In genomic region chr14:68548194-68549056, GRCh38 we compare ENCODE assay signal across 10 cellular contexts.
DNase-seq lines count a peak whose midpoint lies in the region; ATAC-seq, FAIRE-seq and TF ChIP-seq lines count a peak whose summit lies in the region.
"Had no signal": no experiment of that assay in that cellular context is flagged by ENCODE, and none has a peak within 500 bp of the region (broad histone marks: within the 10 kb centered on the region; RNA-seq: fewer than 3 reads in every experiment).

No MANE protein-coding gene starts in this region.

- TF ChIP-seq POLR2A in HepG2 (IDR thresholded peaks at IDR 0.05; ENCODE audit: insufficient read depth in 1 of 2, low read depth in 2 of 2, low read length in 2 of 2) (no peak), H1 (IDR thresholded peaks at IDR 0.05; ENCODE audit: control extremely low read depth in 1 of 2, low read depth in 2 of 2, low read length in 2 of 2) (no peak), vagina (IDR thresholded peaks at IDR 0.05) (no peak)

- H3K4me2 ChIP-seq in HepG2 (ENCODE audit: low read depth, low read length) (no peak overlapping the region), H1 (ENCODE audit: insufficient read depth in 1 of 2, low read depth in 2 of 2, low read length in 2 of 2) (peak overlapping the region in 1 of 2 experiments; percentile 16; a peak in 1 of 4 replicates)

- peak overlapping the region; percentile 95; the same call in 1 of the 2 replicates for H2BK12ac ChIP-seq in H1 (ENCODE audit: low read depth, low read length)

- H3K23me2 ChIP-seq in H1 (ENCODE audit: low read depth, low read length), result no peaks in the 10 kb centered on the region

- H3K36me3 ChIP-seq in liver (ENCODE audit: control insufficient read depth in 4 of 4, insufficient read depth in 3 of 4, low read depth in 1 of 4, low read length in 3 of 4) (no peaks in the 10 kb centered on the region), HepG2 (replicated peaks in 1 of 2; ENCODE audit: control insufficient read depth in 1 of 2, insufficient read depth in 2 of 2, low read length in 2 of 2) (no peaks in the 10 kb centered on the region), H1 (ENCODE audit: control insufficient read depth in 2 of 4, insufficient read depth in 4 of 4, low read length in 3 of 4) (no peaks in the 10 kb centered on the region), vagina (no peaks in the 10 kb centered on the region)

- H3K9ac ChIP-seq in liver (ENCODE audit: low read depth in 1 of 2, low read length in 2 of 2) (no peak overlapping the region), HepG2 (ENCODE audit: insufficient read depth, low read depth, low read length) (no peak overlapping the region), H1 (replicated peaks in 1 of 4; ENCODE audit: extremely low read depth in 1 of 4, low read depth in 3 of 4, low read length in 3 of 4) (no peak overlapping the region; a peak in 2 of 7 replicates)

- H3K4me1 ChIP-seq in liver (ENCODE audit: control insufficient read depth in 4 of 4, insufficient read depth in 4 of 4, low read length in 3 of 4), result peaks cover 2 to 15% (median 5%) of the 10 kb centered on the region in 4 donors
- H3K4me1 ChIP-seq in HepG2 (ENCODE audit: insufficient read depth, low read length), result peaks cover 26% of the 10 kb centered on the region
- peaks cover 6 to 18% (median 13%) of the 10 kb centered on the region in 4 experiments for H3K4me1 ChIP-seq in H1 (replicated peaks in 1 of 4; ENCODE audit: control insufficient read depth in 3 of 4, insufficient read depth in 4 of 4, low read length in 3 of 4)
- H3K4me1 ChIP-seq in vagina, result peaks cover 98% of the 10 kb centered on the region

- no peak overlapping the region for H3K27ac Mint-ChIP-seq in effector memory CD8-positive, alpha-beta T cell
- no peak overlapping the region for H3K27ac Mint-ChIP-seq in glutamatergic neuron (ENCODE audit: unreplicated experiment)
- H3K27ac Mint-ChIP-seq: activated B cell treated with CpG ODN at 0.5 μM for 24 hours had no signal

- H3K27ac ChIP-seq in liver (ENCODE audit: low read depth in 1 of 2, low read length in 2 of 2), result peak overlapping the region; percentile 24 to 68
- H3K27ac ChIP-seq in HepG2 (ENCODE audit: extremely low read length, insufficient read depth, low read length), result no peak overlapping the region
- no peak overlapping the region for H3K27ac ChIP-seq in H1 (ENCODE audit: low read depth, low read length)
- H3K27ac ChIP-seq in vagina, result peak overlapping the region; percentile 96

- H2AK5ac ChIP-seq in H1 (ENCODE audit: low read depth, low read length), result no peak overlapping the region

- in situ Hi-C loops in HepG2 (cut with HindIII; ENCODE audit: extremely low pct_ligation_motif_present, low pct_unique_long_range_greater_than_20kb), result no loop called here

- peak overlapping the region; percentile 32 for H4K5ac ChIP-seq in H1 (ENCODE audit: insufficient read length, low read depth, low read length)

- TF ChIP-seq RAD21 in liver (IDR thresholded peaks at IDR 0.05), result no peak
- no peak for TF ChIP-seq RAD21 in HepG2 (CRISPR knock-in tag; IDR thresholded peaks at IDR 0.05)
- no peak for TF ChIP-seq RAD21 in H1 (IDR thresholded peaks at IDR 0.05 in 1 of 2, conservative IDR thresholded peaks at IDR 0.05 in 1 of 2; ENCODE audit: low read depth in 2 of 2, low read length in 2 of 2)

- H3K4me3 ChIP-seq in liver (ENCODE audit: low read depth in 1 of 3, low read length in 3 of 3) (no peak overlapping the region), HepG2 (replicated peaks in 1 of 3; ENCODE audit: insufficient read depth in 1 of 3, low read depth in 2 of 3, low read length in 3 of 3) (no peak overlapping the region), H1 (ENCODE audit: extremely low read depth in 1 of 4, insufficient read depth in 2 of 4, low read depth in 3 of 4, low read length in 4 of 4) (no peak overlapping the region), vagina (peak overlapping the region in 1 of 2 donors; percentile 23)

- no TSS peak for BruUV-seq in HepG2 (replicated peaks; lab: Mats Ljungman, UMichigan)

- no peak for FAIRE-seq in HepG2 (lab: Jason Lieb, UNC)
- FAIRE-seq in H1 (lab: Jason Lieb, UNC), result no peak

- peak overlapping the region; percentile 9; the same call in 1 of the 2 replicates for H4K8ac ChIP-seq in H1 (ENCODE audit: extremely low read depth, insufficient read depth, low read length)

- H4K20me1 ChIP-seq in HepG2 (ENCODE audit: insufficient read depth, low read length) (no peaks in the 10 kb centered on the region), H1 (replicated peaks in 1 of 2; ENCODE audit: control insufficient read depth in 1 of 2, insufficient read depth in 2 of 2, low read length in 2 of 2) (no peaks in the 10 kb centered on the region)

- H2BK15ac ChIP-seq in H1 (ENCODE audit: low read length), result no peak overlapping the region

- H2BK5ac ChIP-seq in H1 (ENCODE audit: low read depth, low read length), result peak overlapping the region; percentile 78; the same call in 1 of the 2 replicates

- H3K27me3 ChIP-seq in liver (ENCODE audit: control insufficient read depth in 4 of 4, insufficient read depth in 4 of 4, low read length in 3 of 4), result no peaks in the 10 kb centered on the region
- H3K27me3 ChIP-seq in HepG2 (ENCODE audit: control insufficient read depth in 1 of 2, insufficient read depth in 2 of 2, low read length in 2 of 2), result no peaks in the 10 kb centered on the region
- H3K27me3 ChIP-seq in H1 (replicated peaks in 1 of 4; ENCODE audit: control insufficient read depth in 3 of 4, extremely low read depth in 1 of 4, insufficient read depth in 3 of 4, low read length in 3 of 4), result no peaks in the 10 kb centered on the region; a peak in 1 of 7 replicates
- H3K27me3 ChIP-seq in vagina, result no peaks in the 10 kb centered on the region

- no peaks in the 10 kb centered on the region for H3K9me3 ChIP-seq in liver (ENCODE audit: control insufficient read depth in 4 of 4, low read length in 3 of 4)
- no peaks in the 10 kb centered on the region for H3K9me3 ChIP-seq in HepG2 (ENCODE audit: low read length)
- no peaks in the 10 kb centered on the region for H3K9me3 ChIP-seq in H1 (ENCODE audit: insufficient read depth in 2 of 2, low read depth in 1 of 2, low read length in 1 of 2)
- no peaks in the 10 kb centered on the region for H3K9me3 ChIP-seq in vagina

- no peaks in the 10 kb centered on the region for H3K79me1 ChIP-seq in H1 (ENCODE audit: low read depth, low read length)

- TF ChIP-seq CTCF in liver (IDR thresholded peaks at IDR 0.05; ENCODE audit: low read depth, low read length, missing input control) (no peak), HepG2 (CRISPR knock-in tag; IDR thresholded peaks at IDR 0.05) (no peak), H1 (IDR thresholded peaks at IDR 0.05; ENCODE audit: control extremely low read depth in 1 of 3, insufficient read depth in 1 of 3, low read depth in 1 of 3, low read length in 3 of 3) (no peak), vagina (IDR thresholded peaks at IDR 0.05) (no peak), glutamatergic neuron (IDR thresholded peaks at IDR 0.05; ENCODE audit: partially characterized antibody, unreplicated experiment) (no peak)

- POLR2A ChIA-PET in HepG2 (lab: Yijun Ruan, JAX), result no interaction called here
- POLR2A ChIA-PET in H1 (lab: Charles Lee; ENCODE audit: partially characterized antibody), result no interaction called here

- ATAC-seq in HepG2 (no peak), HG02884 (IDR thresholded peaks at IDR 0.05; ENCODE audit: unreplicated experiment) (no peak)
- ATAC-seq in effector memory CD8-positive, alpha-beta T cell (replicated peaks), result no peak

- DNase-seq in HepG2 (ENCODE audit: low spot score), result no peak
- peak in 1 of 2 experiments; percentile 54 for DNase-seq in H1 (ENCODE audit: low read depth in 1 of 2, low spot score in 2 of 2)
- peak; percentile 32 for DNase-seq in midbrain (lab: John Stamatoyannopoulos, UW)
- DNase-seq in vagina (ENCODE audit: extremely low spot score in 2 of 2), result peak in 1 of 2 donors; percentile 98
- DNase-seq in effector memory CD8-positive, alpha-beta T cell, result no peak
- DNase-seq in glutamatergic neuron, result no peak
- DNase-seq: activated B cell treated with CpG ODN at 0.5 μM for 24 hours; CD4-positive, CD25-positive, alpha-beta regulatory T cell had no signal

- CTCF ChIA-PET in HepG2 (lab: Yijun Ruan, JAX; ENCODE audit: low intra/inter-chr PET ratio, low total read pairs) (no interaction called here), H1 (lab: Charles Lee; ENCODE audit: partially characterized antibody) (interaction anchor here (1.0 to 1.3 kb wide), 2 partner anchors 26 to 55 kb away, joined by 3 read pairs; no protein-coding TSS in a partner anchor)

- intact Hi-C loops in HepG2 (cut with micrococcal nuclease; ENCODE audit: unreplicated experiment) (no loop called here), vagina (cut with DNase I) (loop anchor here (2.0 to 10.0 kb wide), 3 partner anchors 116 to 300 kb away; partner anchors contain the start of gene ZFP36L1)

- H3K14ac ChIP-seq in H1 (ENCODE audit: insufficient read length), result no peak overlapping the region

- no peak overlapping the region for H2AFZ ChIP-seq in HepG2 (ENCODE audit: low read length)
- no peak overlapping the region for H2AFZ ChIP-seq in H1 (ENCODE audit: low read length)

- H2BK20ac ChIP-seq in H1 (ENCODE audit: low read length), result 0 out of 2 replicates have a peak overlapping the region, but pooled peaks have one; percentile 34

- TF ChIP-seq EP300 in HepG2 (IDR thresholded peaks at IDR 0.05; ENCODE audit: low read depth in 2 of 2, low read length in 2 of 2), result no peak
- TF ChIP-seq EP300 in HepG2 (CRISPR knock-in tag; IDR thresholded peaks at IDR 0.05; ENCODE audit: borderline replicate concordance), result no peak
- TF ChIP-seq EP300 in H1 (IDR thresholded peaks at IDR 0.05; ENCODE audit: borderline replicate concordance in 1 of 2, low read depth in 2 of 2, low read length in 2 of 2), result no peak

- H3K4me3 Mint-ChIP-seq in effector memory CD8-positive, alpha-beta T cell, result no peak overlapping the region
- no peak overlapping the region for H3K4me3 Mint-ChIP-seq in glutamatergic neuron (ENCODE audit: unreplicated experiment)
- H3K4me3 Mint-ChIP-seq: activated B cell treated with CpG ODN at 0.5 μM for 24 hours; CD4-positive, CD25-positive, alpha-beta regulatory T cell had no signal

- no peak overlapping the region for H2BK120ac ChIP-seq in H1 (replicated peaks; ENCODE audit: low read depth, low read length)

- H3K23ac ChIP-seq in H1 (ENCODE audit: insufficient read length), result no peak overlapping the region

- H3K9me3 Mint-ChIP-seq in effector memory CD8-positive, alpha-beta T cell, result no peaks in the 10 kb centered on the region
- H3K9me3 Mint-ChIP-seq in glutamatergic neuron (ENCODE audit: unreplicated experiment), result peaks cover 2% of the 10 kb centered on the region
- H3K9me3 Mint-ChIP-seq: activated B cell treated with CpG ODN at 0.5 μM for 24 hours had no signal

- H3K18ac ChIP-seq in H1 (ENCODE audit: extremely low read depth, low read length), result peak overlapping the region; percentile 76

- 87% methylated on average over 14 of the region's 14 CpGs for WGBS in liver
- WGBS in HepG2 (ENCODE audit: low lambda C conversion rate), result 84% methylated on average over 11 of the region's 14 CpGs
- 77% methylated on average over 12 of the region's 14 CpGs; no CpG with 5 or more reads in 1 of the 2 experiments for WGBS in H1 (ENCODE audit: extremely low coverage in 1 of 2, insufficient coverage in 1 of 2, insufficient read length in 1 of 2, insufficient replicate concordance in 2 of 2, low coverage in 1 of 2, low lambda C conversion rate in 2 of 2, missing lambda C conversion rate in 1 of 2), 2 experiments

- no peak overlapping the region for H3K56ac ChIP-seq in H1 (replicated peaks; ENCODE audit: insufficient read length, low read depth, low read length)

- H3K79me2 ChIP-seq in HepG2 (ENCODE audit: insufficient read depth, low read length), result no peaks in the 10 kb centered on the region
- no peaks in the 10 kb centered on the region for H3K79me2 ChIP-seq in H1 (ENCODE audit: control insufficient read depth in 1 of 2, insufficient read depth in 2 of 2, low read length in 2 of 2)

- H3K4me1 Mint-ChIP-seq in effector memory CD8-positive, alpha-beta T cell (ENCODE audit: low read depth in 2 of 2), result peaks cover 0 to 6% of the 10 kb centered on the region in 2 donors
- H3K4me1 Mint-ChIP-seq in glutamatergic neuron (ENCODE audit: low read depth, unreplicated experiment), result peaks cover 8% of the 10 kb centered on the region

- no peaks in the 10 kb centered on the region for H3K36me3 Mint-ChIP-seq in effector memory CD8-positive, alpha-beta T cell (ENCODE audit: insufficient read depth)
- H3K36me3 Mint-ChIP-seq in glutamatergic neuron (ENCODE audit: unreplicated experiment), result no peaks in the 10 kb centered on the region

- no peaks in the 10 kb centered on the region for H3K27me3 Mint-ChIP-seq in effector memory CD8-positive, alpha-beta T cell
- H3K27me3 Mint-ChIP-seq in glutamatergic neuron (ENCODE audit: unreplicated experiment), result no peaks in the 10 kb centered on the region
- H3K27me3 Mint-ChIP-seq: activated B cell treated with CpG ODN at 0.5 μM for 24 hours; CD4-positive, CD25-positive, alpha-beta regulatory T cell had no signal

- peak overlapping the region; percentile 5 for H3K4ac ChIP-seq in H1 (replicated peaks; ENCODE audit: insufficient read length, low read depth, low read length)

- peak overlapping the region; percentile 63 for H4K91ac ChIP-seq in H1 (replicated peaks; ENCODE audit: insufficient read length, low read length)

Comparison
In these comparisons a context has a peak if more than half of its experiments do, and no peak if none do; other contexts are left out.
1. H3K27ac ChIP-seq: peak in liver (2 of 2) and vagina (single experiment); none in HepG2 (single experiment) and H1 (single experiment).